15 cellular contexts compared by ENCODE assay signal in genomic region chr21:45513003-45513706, GRCh38. TPM values are rescaled to one million over a fixed set of nuclear protein-coding genes. Genes with fewer than 3 reads are reported as not detected.
DNase-seq lines count a peak whose midpoint lies in the region; ATAC-seq and TF ChIP-seq lines count a peak whose summit lies in the region.
"Had no signal": no experiment of that assay in that cellular context is flagged by ENCODE, and none has a peak within 500 bp of the region (broad histone marks: within the 10 kb centered on the region; RNA-seq: fewer than 3 reads in every experiment).

No MANE protein-coding gene starts in this region.

- ATAC-seq in GM21526 (IDR thresholded peaks at IDR 0.05; ENCODE audit: low FRiP score, unreplicated experiment): no peak
- ATAC-seq in GM19351 (IDR thresholded peaks at IDR 0.05; ENCODE audit: unreplicated experiment): no peak

- H3K36me3 ChIP-seq in PC-9 (ENCODE audit: low read depth): 0 out of 2 replicates have a peak, but pooled peaks cover under 1% of the 10 kb centered on the region

- H3K27me3 ChIP-seq in PC-9 (ENCODE audit: insufficient read depth, low read depth): no peaks in the 10 kb centered on the region
- H3K27me3 ChIP-seq: vagina had no signal

- H3K9me3 ChIP-seq in PC-9 (ENCODE audit: insufficient read depth, low read depth): no peaks in the 10 kb centered on the region

- peaks cover 38 to 64% of the 10 kb centered on the region in 2 donors for H3K36me3 Mint-ChIP-seq in CD14-positive monocyte
- peaks cover 4 to 5% (median 4%) of the 10 kb centered on the region in 3 donors for H3K36me3 Mint-ChIP-seq in immature natural killer cell

- no peaks in the 10 kb centered on the region for H3K9me2 ChIP-seq in PC-9 (ENCODE audit: insufficient read depth)

- DNase-seq in CD14-positive monocyte (ENCODE audit: low spot score): peak; percentile 36
- peak; percentile 86 to 92 for DNase-seq in PC-9
- DNase-seq in immature natural killer cell: peak; percentile 29 to 48 (median 36)
- peak; percentile 62 for DNase-seq in posterior vena cava (ENCODE audit: low spot score)
- DNase-seq in occipital lobe (lab: John Stamatoyannopoulos, UW): no peak
- no peak for DNase-seq in NCI-H2029 (lab: John Stamatoyannopoulos, UW)
- DNase-seq: CD4-positive, CD25-positive, alpha-beta regulatory T cell; midbrain; NCI-H1436 treated with DMSO at 0.1 percent for 48 hours; NK-92 treated with Interleukin-12 subunit alpha and Interleukin-12 subunit beta, amount 100 ng/mL, for 24 hours had no signal

- no peaks in the 10 kb centered on the region for H3K79me2 ChIP-seq in PC-9 (ENCODE audit: low read depth)

- intact Hi-C loops in CD14-positive monocyte (cut with micrococcal nuclease): no loop called here
- intact Hi-C loops in PC-9 (cut with micrococcal nuclease; ENCODE audit: unreplicated experiment): loop anchor here (5.0 kb wide), 1 partner anchor 39 kb away; no protein-coding TSS in a partner anchor
- intact Hi-C loops in posterior vena cava (cut with DNase I): no loop called here

- CTCF ChIA-PET in PC-9 (lab: Charles Lee): no interaction called here

- H3K27me3 Mint-ChIP-seq in CD14-positive monocyte (ENCODE audit: low read depth in 3 of 3): peaks cover 0 to 1% (median 0%) of the 10 kb centered on the region in 3 donors
- H3K27me3 Mint-ChIP-seq in immature natural killer cell (ENCODE audit: low read depth in 3 of 3): peaks cover 0 to 3% (median 2%) of the 10 kb centered on the region in 3 donors
- H3K27me3 Mint-ChIP-seq: CD4-positive, CD25-positive, alpha-beta regulatory T cell had no signal

- TSS peak; percentile 50 for BruUV-seq in PC-9 (replicated peaks; lab: Mats Ljungman, UMichigan)

- H3K4me2 ChIP-seq in PC-9: peak overlapping the region; percentile 65
- H3K4me2 ChIP-seq: smooth muscle cell had no signal

- no peak overlapping the region for H3K4me3 ChIP-seq in PC-9
- H3K4me3 ChIP-seq: smooth muscle cell, vagina had no signal

- no peaks in the 10 kb centered on the region for H4K20me1 ChIP-seq in PC-9 (ENCODE audit: insufficient read depth)

- TF ChIP-seq CTCF in CD14-positive monocyte (IDR thresholded peaks at IDR 0.05) (no peak), PC-9 (conservative IDR thresholded peaks at IDR 0.05) (no peak)

- no peak overlapping the region for H2AFZ ChIP-seq in PC-9

- H3K4me3 Mint-ChIP-seq in CD14-positive monocyte (no peak overlapping the region), immature natural killer cell (no peak overlapping the region)
- H3K4me3 Mint-ChIP-seq: CD4-positive, CD25-positive, alpha-beta regulatory T cell; T-helper 1 cell treated with Interleukin-12 subunit alpha and Interleukin-12 subunit beta and Interleukin-4 antibody, amounts not matched to agents 30 μg/mL and 1 μg/mL, for 36 hours had no signal

- H3K9me3 Mint-ChIP-seq in CD14-positive monocyte (peaks cover 0 to 4% (median 2%) of the 10 kb centered on the region in 7 donors), immature natural killer cell (peaks cover 0 to 5% (median 4%) of the 10 kb centered on the region in 6 donors)

- H3K27ac ChIP-seq in PC-9: peak overlapping the region; percentile 43
- H3K27ac ChIP-seq: vagina had no signal

- POLR2A ChIA-PET in PC-9 (lab: Charles Lee; ENCODE audit: unreplicated experiment): no interaction called here

- H3K27ac Mint-ChIP-seq in CD14-positive monocyte (peak overlapping the region in 1 of 7 donors; percentile 2), immature natural killer cell (no peak overlapping the region)
- H3K27ac Mint-ChIP-seq: T-helper 1 cell treated with Interleukin-12 subunit alpha and Interleukin-12 subunit beta and Interleukin-4 antibody, amounts not matched to agents 30 μg/mL and 1 μg/mL, for 36 hours had no signal

- H3F3A ChIP-seq in PC-9 (ENCODE audit: insufficient read depth, low read depth): peaks cover 36% of the 10 kb centered on the region; the same call in 1 of the 2 replicates

- H3K4me1 Mint-ChIP-seq in CD14-positive monocyte (peaks cover 19% of the 10 kb centered on the region), immature natural killer cell (no peaks in the 10 kb centered on the region)

- peaks cover 55% of the 10 kb centered on the region for H3K4me1 ChIP-seq in PC-9 (replicated peaks; ENCODE audit: insufficient read depth)
- H3K4me1 ChIP-seq: vagina had no signal

RNA-seq across cellular contexts. Expression of gene SLC19A1, which starts 29.1 kb away (rescaled TPM):
- polyA plus RNA-seq in CD14-positive monocyte (10 to 100 TPM; 39.9 to 53.0 TPM), immature natural killer cell (1 to 10 TPM in 2 of 3 donors, under 1 TPM in 1; 0.84 to 7.1 (median 1.7) TPM)
- total RNA-seq in PC-9 (2021) (22.6 and 25.0 TPM in 2 replicates), posterior vena cava (1 to 10 TPM; 4.5 to 6.5 TPM), occipital lobe (10.8 TPM)

Comparison
In these comparisons a context has a peak if more than half of its experiments do, and no peak if none do; other contexts are left out.
1. DNase-seq: peak in CD14-positive monocyte (single experiment), PC-9 (2 of 2), immature natural killer cell (3 of 3) and posterior vena cava (single experiment); none in occipital lobe (single experiment) and NCI-H2029 (single experiment).